In genomic region chr7:136359333-136359903, GRCh38 we compare ENCODE assay signal across 13 cellular contexts.
DNase-seq lines count a peak whose midpoint lies in the region; ATAC-seq and TF ChIP-seq lines count a peak whose summit lies in the region.
"Had no signal": no experiment of that assay in that cellular context is flagged by ENCODE, and none has a peak within 500 bp of the region (broad histone marks: within the 10 kb centered on the region; RNA-seq: fewer than 3 reads in every experiment).

No MANE protein-coding gene starts in this region.

- H3K36me3 ChIP-seq in OCI-LY7 (ENCODE audit: insufficient read depth, low read length) (peaks cover 42% of the 10 kb centered on the region), mammary epithelial cell (ENCODE audit: insufficient read depth, low read length) (no peaks in the 10 kb centered on the region), MG63 (no peaks in the 10 kb centered on the region)

- H2AFZ ChIP-seq in OCI-LY7 (ENCODE audit: low read length) (peak overlapping the region; percentile 49; the same call in 1 of the 2 replicates), mammary epithelial cell (ENCODE audit: low read depth, low read length) (no peak overlapping the region)
- H2AFZ ChIP-seq: GM23338 had no signal

- dilution Hi-C loops in mammary epithelial cell (cut with HindIII; ENCODE audit: low sequenced_read_pairs): no loop called here

- BruUV-seq in OCI-LY7 (replicated peaks; lab: Mats Ljungman, UMichigan) (no TSS peak), mammary epithelial cell (replicated peaks; lab: Mats Ljungman, UMichigan) (no TSS peak)

- no peaks in the 10 kb centered on the region for H4K20me1 ChIP-seq in OCI-LY7 (ENCODE audit: insufficient read depth, low read length)
- no peaks in the 10 kb centered on the region for H4K20me1 ChIP-seq in mammary epithelial cell (ENCODE audit: insufficient read depth, low read length)

- H3K27me3 ChIP-seq in mammary epithelial cell (ENCODE audit: insufficient read depth, low read length) (no peaks in the 10 kb centered on the region), MG63 (no peaks in the 10 kb centered on the region)

- POLR2A ChIA-PET in OCI-LY7 (lab: Charles Lee): interaction anchor here (1.2 to 1.5 kb wide), 3 partner anchors 10 to 67 kb away, joined by 3 to 10 read pairs (median 7); no protein-coding TSS in a partner anchor

- intact Hi-C loops in OCI-LY7 (cut with micrococcal nuclease; ENCODE audit: unreplicated experiment): loop anchor here (1.0 to 10.0 kb wide), 6 partner anchors 47 to 1715 kb away; partner anchors contain the start of gene BPGM
- intact Hi-C loops in mammary epithelial cell (cut with micrococcal nuclease): no loop called here

- H3K4me3 ChIP-seq in OCI-LY7 (ENCODE audit: low read depth, low read length, poor library complexity, severe bottlenecking) (peak overlapping the region; percentile 49), mammary epithelial cell (replicated peaks in 1 of 3; ENCODE audit: insufficient read depth in 1 of 3, low read depth in 2 of 3, low read length in 3 of 3) (no peak overlapping the region), MG63 (no peak overlapping the region)
- H3K4me3 ChIP-seq: GM23338 had no signal

- ATAC-seq in GM18519 (IDR thresholded peaks at IDR 0.05; ENCODE audit: low FRiP score, unreplicated experiment) (peak; percentile 99), GM21529 (IDR thresholded peaks at IDR 0.05; ENCODE audit: unreplicated experiment) (peak; percentile 98), HG03139 (IDR thresholded peaks at IDR 0.05; ENCODE audit: unreplicated experiment) (peak; percentile 94)
- ATAC-seq: GM23338 had no signal

- H3K27ac ChIP-seq in OCI-LY7 (ENCODE audit: low read depth, low read length, poor library complexity, severe bottlenecking) (peak overlapping the region; percentile 100), mammary epithelial cell (ENCODE audit: insufficient read depth, low read depth, low read length) (no peak overlapping the region)
- H3K27ac ChIP-seq: RWPE1 had no signal

- H3K4me2 ChIP-seq in OCI-LY7 (ENCODE audit: low read length) (peak overlapping the region; percentile 65), mammary epithelial cell (ENCODE audit: insufficient read depth, low read depth, low read length) (no peak overlapping the region)
- H3K4me2 ChIP-seq: GM23338 had no signal

- DNase-seq in OCI-LY7 (ENCODE audit: low spot score): peak; percentile 95
- DNase-seq in mammary epithelial cell: no peak
- DNase-seq in stimulated activated CD4-positive, alpha-beta T cell treated with anti-CD3 and anti-CD28 coated beads, Interleukin-4, amount 100 ng/mL, for 4 hours: no peak
- DNase-seq in MG63: no peak
- no peak for DNase-seq in COLO668 (lab: John Stamatoyannopoulos, UW; ENCODE audit: unreplicated experiment)
- DNase-seq: activated CD4-positive, alpha-beta memory T cell treated with anti-CD3 and anti-CD28 coated beads for 36 hours; aorta; NCI-H1048 had no signal

- TF ChIP-seq CTCF in OCI-LY7 (conservative IDR thresholded peaks at IDR 0.05; ENCODE audit: low read length): 0 out of 2 replicates have a peak, but pooled peaks have one; percentile 25
- no peak for TF ChIP-seq CTCF in mammary epithelial cell (conservative IDR thresholded peaks at IDR 0.05 in 1 of 2, IDR thresholded peaks at IDR 0.05 in 1 of 2; ENCODE audit: extremely low read depth in 1 of 2, insufficient read depth in 1 of 2, low read depth in 1 of 2, low read length in 2 of 2)

- H3K9me3 ChIP-seq in OCI-LY7 (ENCODE audit: low read length): peaks cover 36% of the 10 kb centered on the region
- H3K9me3 ChIP-seq in mammary epithelial cell (replicated peaks; ENCODE audit: insufficient read depth, low read length): no peaks in the 10 kb centered on the region
- H3K9me3 ChIP-seq in MG63: no peaks in the 10 kb centered on the region

- H3K9ac ChIP-seq in mammary epithelial cell (ENCODE audit: insufficient read depth, low read length): no peak overlapping the region

- H3K9me2 ChIP-seq in OCI-LY7 (ENCODE audit: insufficient read depth, low read length): no peaks in the 10 kb centered on the region

- in situ Hi-C loops in mammary epithelial cell (cut with MboI; ENCODE audit: low sequenced_read_pairs in 2 of 2): no loop called here

- CTCF ChIA-PET in OCI-LY7 (lab: Charles Lee; ENCODE audit: unreplicated experiment): no interaction called here
- CTCF ChIA-PET in mammary epithelial cell (lab: Charles Lee; ENCODE audit: low non-redundant PET): no interaction called here

- peaks cover 79% of the 10 kb centered on the region for H3K4me1 ChIP-seq in OCI-LY7 (ENCODE audit: insufficient read depth, low read length, poor library complexity, severe bottlenecking)
- H3K4me1 ChIP-seq in mammary epithelial cell (ENCODE audit: insufficient read depth, low read length): no peaks in the 10 kb centered on the region

- WGBS in mammary epithelial cell (ENCODE audit: low coverage, missing lambda C conversion rate): 44% methylated on average over 5 of the region's 5 CpGs

- no peaks in the 10 kb centered on the region for H3K79me2 ChIP-seq in OCI-LY7 (ENCODE audit: insufficient read depth, low read depth, low read length)
- no peaks in the 10 kb centered on the region for H3K79me2 ChIP-seq in mammary epithelial cell (ENCODE audit: insufficient read depth, low read length)
